In the genomic region with DNA sequence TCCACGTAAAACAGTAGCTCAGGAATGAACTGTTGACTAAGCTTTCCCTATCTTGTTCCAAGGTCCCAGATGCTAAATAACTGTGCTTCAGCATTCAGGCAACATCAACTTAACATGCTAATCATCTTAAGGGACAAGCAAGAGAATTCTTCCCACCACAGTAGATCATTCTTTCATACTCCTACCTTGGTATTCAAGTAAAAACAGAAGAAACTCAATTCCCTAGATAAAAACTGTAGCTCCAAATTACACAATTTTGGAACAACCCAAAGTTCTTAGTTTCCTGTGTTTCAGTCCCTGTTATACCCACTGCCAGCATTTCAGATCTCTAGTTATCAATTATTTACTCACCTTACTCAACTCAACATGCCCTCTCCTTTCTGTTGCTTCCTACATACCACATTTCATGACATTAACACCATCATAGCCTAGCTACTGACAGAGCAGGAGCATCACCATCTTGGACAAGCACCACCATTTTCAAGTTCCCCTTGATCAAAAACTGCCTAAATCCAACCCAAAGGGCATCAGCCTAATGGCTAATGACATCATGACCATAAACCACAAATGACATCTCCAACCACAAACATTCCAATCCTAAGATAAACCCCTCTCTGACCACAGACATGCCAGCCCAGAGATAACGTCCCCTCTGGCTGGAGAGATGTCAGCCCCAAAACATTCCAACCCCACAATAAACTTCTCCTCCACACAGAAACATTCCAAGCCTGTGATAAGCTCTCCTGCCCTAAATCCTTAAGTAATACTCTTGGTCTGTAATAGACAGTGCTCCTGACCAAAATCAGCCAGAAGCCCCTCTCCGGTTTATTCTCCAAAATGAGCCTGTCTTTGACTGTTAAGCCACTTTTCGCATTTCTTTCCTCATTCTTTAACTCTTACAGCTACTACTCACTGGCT, we compare ENCODE assay signal across 1 cellular context.
A peak's percentile ranks its signal among the peaks of the same experiment; 100 is the strongest.
TF ChIP-seq lines count a peak whose summit lies in the region.

No MANE protein-coding gene starts in this region.

TF ChIP-seq in K562, 482 proteins besides CTCF, POLR2A, EP300 and RAD21 (continued from another document and continues in another):
- TF ChIP-seq ZNF785 (CRISPR knock-in tag; IDR thresholded peaks at IDR 0.05) (no peak), XRCC3 (IDR thresholded peaks at IDR 0.05) (no peak), CBX2 (IDR thresholded peaks at IDR 0.05; ENCODE audit: insufficient read depth, low read length, poor library complexity, severe bottlenecking) (no peak), SRSF3 (IDR thresholded peaks at IDR 0.05; ENCODE audit: insufficient read depth, low read length) (no peak), WHSC1 (IDR thresholded peaks at IDR 0.05; ENCODE audit: low read length) (no peak), TGIF2 (CRISPR knock-in tag; IDR thresholded peaks at IDR 0.05) (no peak), ERF (CRISPR knock-in tag; IDR thresholded peaks at IDR 0.05) (0 out of 2 replicates have a peak, but pooled peaks have one; percentile 60), FOXJ2 (tag; IDR thresholded peaks at IDR 0.05) (peak; percentile 82; the same call in 1 of the 2 replicates), PCBP2 (IDR thresholded peaks at IDR 0.05; ENCODE audit: low read depth, low read length, poor library complexity, severe bottlenecking) (no peak), HNRNPLL (IDR thresholded peaks at IDR 0.05; ENCODE audit: low read depth, low read length, poor library complexity, severe bottlenecking) (no peak), ZZZ3 (IDR thresholded peaks at IDR 0.05) (no peak), THRB (CRISPR knock-in tag; conservative IDR thresholded peaks at IDR 0.05) (peak; percentile 94), ZNF217 (CRISPR knock-in tag; IDR thresholded peaks at IDR 0.05) (no peak), ZC3H8 (IDR thresholded peaks at IDR 0.05) (no peak), POLR2H (tag; IDR thresholded peaks at IDR 0.05; ENCODE audit: low read depth) (no peak), ZNF347 (CRISPR knock-in tag; IDR thresholded peaks at IDR 0.05; ENCODE audit: low read depth) (no peak), SAFB (IDR thresholded peaks at IDR 0.05; ENCODE audit: borderline replicate concordance, low read depth, low read length) (no peak), TCF7L2 (IDR thresholded peaks at IDR 0.05; ENCODE audit: low read depth, low read length) (no peak), CREBBP (IDR thresholded peaks at IDR 0.05; ENCODE audit: low read depth, low read length) (no peak), DNMT1 (IDR thresholded peaks at IDR 0.05) (no peak), ZKSCAN3 (CRISPR knock-in tag; IDR thresholded peaks at IDR 0.05) (no peak), ZNF143 (CRISPR knock-in tag; IDR thresholded peaks at IDR 0.05) (no peak), NR3C1 (CRISPR knock-in tag; IDR thresholded peaks at IDR 0.05) (no peak), PTRF (tag; IDR thresholded peaks at IDR 0.05) (no peak), ZBTB9 (CRISPR knock-in tag; IDR thresholded peaks at IDR 0.05) (peak; percentile 78), SMAD2 (IDR thresholded peaks at IDR 0.05; ENCODE audit: low read depth, low read length) (no peak), ZNF274 (IDR thresholded peaks at IDR 0.05; ENCODE audit: borderline replicate concordance, low read depth, low read length) (no peak), MTA3 (IDR thresholded peaks at IDR 0.05; ENCODE audit: borderline replicate concordance) (peak; percentile 87), RBM34 (IDR thresholded peaks at IDR 0.05; ENCODE audit: borderline replicate concordance, insufficient read depth, low read length) (no peak), HDAC3 (IDR thresholded peaks at IDR 0.05; ENCODE audit: borderline replicate concordance, partially characterized antibody) (peak; percentile 93), TAF15 (IDR thresholded peaks at IDR 0.05; ENCODE audit: low read depth, low read length) (no peak), NONO (IDR thresholded peaks at IDR 0.05; ENCODE audit: low read depth in 2 of 2, low read length in 1 of 2) (peak in 1 of 2 experiments; percentile 61; a peak in 1 of 4 replicates), HDAC2 (IDR thresholded peaks at IDR 0.05) (peak; percentile 99), RBM14 (IDR thresholded peaks at IDR 0.05; ENCODE audit: borderline replicate concordance, insufficient read depth, low read depth, low read length) (no peak), ZNF354B (CRISPR knock-in tag; IDR thresholded peaks at IDR 0.05) (no peak), USF2 (CRISPR knock-in tag; IDR thresholded peaks at IDR 0.05) (no peak), GTF2F1 (IDR thresholded peaks at IDR 0.05; ENCODE audit: low read depth, low read length) (no peak), SAP30 (IDR thresholded peaks at IDR 0.05; ENCODE audit: borderline replicate concordance, insufficient read depth, low read depth, low read length, poor library complexity, severe bottlenecking) (no peak), KLF6 (CRISPR knock-in tag; IDR thresholded peaks at IDR 0.05; ENCODE audit: borderline replicate concordance) (peak; percentile 66; the same call in 1 of the 2 replicates), DDX20 (tag; IDR thresholded peaks at IDR 0.05; ENCODE audit: low read depth) (peak; percentile 59; the same call in 1 of the 2 replicates), HIVEP1 (CRISPR knock-in tag; IDR thresholded peaks at IDR 0.05) (no peak), TOE1 (IDR thresholded peaks at IDR 0.05; ENCODE audit: borderline replicate concordance) (peak; percentile 44; the same call in 1 of the 2 replicates), TOE1 (CRISPR knock-in tag; IDR thresholded peaks at IDR 0.05; ENCODE audit: borderline replicate concordance, low read depth) (no peak), CUX1 (CRISPR knock-in tag; IDR thresholded peaks at IDR 0.05) (peak; percentile 68; the same call in 1 of the 2 replicates), ZBTB7A (IDR thresholded peaks at IDR 0.05; ENCODE audit: borderline replicate concordance, control insufficient read depth, low read depth, low read length) (no peak), ZNF282 (CRISPR knock-in tag; IDR thresholded peaks at IDR 0.05) (no peak), PHF8 (IDR thresholded peaks at IDR 0.05; ENCODE audit: borderline replicate concordance, low read length) (no peak)
- TF ChIP-seq, protein P1, sequence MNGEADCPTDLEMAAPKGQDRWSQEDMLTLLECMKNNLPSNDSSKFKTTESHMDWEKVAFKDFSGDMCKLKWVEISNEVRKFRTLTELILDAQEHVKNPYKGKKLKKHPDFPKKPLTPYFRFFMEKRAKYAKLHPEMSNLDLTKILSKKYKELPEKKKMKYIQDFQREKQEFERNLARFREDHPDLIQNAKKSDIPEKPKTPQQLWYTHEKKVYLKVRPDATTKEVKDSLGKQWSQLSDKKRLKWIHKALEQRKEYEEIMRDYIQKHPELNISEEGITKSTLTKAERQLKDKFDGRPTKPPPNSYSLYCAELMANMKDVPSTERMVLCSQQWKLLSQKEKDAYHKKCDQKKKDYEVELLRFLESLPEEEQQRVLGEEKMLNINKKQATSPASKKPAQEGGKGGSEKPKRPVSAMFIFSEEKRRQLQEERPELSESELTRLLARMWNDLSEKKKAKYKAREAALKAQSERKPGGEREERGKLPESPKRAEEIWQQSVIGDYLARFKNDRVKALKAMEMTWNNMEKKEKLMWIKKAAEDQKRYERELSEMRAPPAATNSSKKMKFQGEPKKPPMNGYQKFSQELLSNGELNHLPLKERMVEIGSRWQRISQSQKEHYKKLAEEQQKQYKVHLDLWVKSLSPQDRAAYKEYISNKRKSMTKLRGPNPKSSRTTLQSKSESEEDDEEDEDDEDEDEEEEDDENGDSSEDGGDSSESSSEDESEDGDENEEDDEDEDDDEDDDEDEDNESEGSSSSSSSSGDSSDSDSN (IDR thresholded peaks at IDR 0.05; ENCODE audit: borderline replicate concordance in 1 of 2, low read depth in 2 of 2, low read length in 2 of 2) = no peak
- TF ChIP-seq, protein P2, sequence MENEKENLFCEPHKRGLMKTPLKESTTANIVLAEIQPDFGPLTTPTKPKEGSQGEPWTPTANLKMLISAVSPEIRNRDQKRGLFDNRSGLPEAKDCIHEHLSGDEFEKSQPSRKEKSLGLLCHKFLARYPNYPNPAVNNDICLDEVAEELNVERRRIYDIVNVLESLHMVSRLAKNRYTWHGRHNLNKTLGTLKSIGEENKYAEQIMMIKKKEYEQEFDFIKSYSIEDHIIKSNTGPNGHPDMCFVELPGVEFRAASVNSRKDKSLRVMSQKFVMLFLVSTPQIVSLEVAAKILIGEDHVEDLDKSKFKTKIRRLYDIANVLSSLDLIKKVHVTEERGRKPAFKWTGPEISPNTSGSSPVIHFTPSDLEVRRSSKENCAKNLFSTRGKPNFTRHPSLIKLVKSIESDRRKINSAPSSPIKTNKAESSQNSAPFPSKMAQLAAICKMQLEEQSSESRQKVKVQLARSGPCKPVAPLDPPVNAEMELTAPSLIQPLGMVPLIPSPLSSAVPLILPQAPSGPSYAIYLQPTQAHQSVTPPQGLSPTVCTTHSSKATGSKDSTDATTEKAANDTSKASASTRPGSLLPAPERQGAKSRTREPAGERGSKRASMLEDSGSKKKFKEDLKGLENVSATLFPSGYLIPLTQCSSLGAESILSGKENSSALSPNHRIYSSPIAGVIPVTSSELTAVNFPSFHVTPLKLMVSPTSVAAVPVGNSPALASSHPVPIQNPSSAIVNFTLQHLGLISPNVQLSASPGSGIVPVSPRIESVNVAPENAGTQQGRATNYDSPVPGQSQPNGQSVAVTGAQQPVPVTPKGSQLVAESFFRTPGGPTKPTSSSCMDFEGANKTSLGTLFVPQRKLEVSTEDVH (IDR thresholded peaks at IDR 0.05; ENCODE audit: low read depth, partially characterized antibody) = peak; percentile 77
